In genomic region chr3:42366550-42366949, GRCh38 we compare ENCODE assay signal across 28 cellular contexts. TPM values are rescaled to one million over a fixed set of nuclear protein-coding genes. Genes with fewer than 3 reads are reported as not detected.
"Had no signal": no experiment of that assay in that cellular context is flagged by ENCODE, and none has a peak within 500 bp of the region (broad histone marks: within the 10 kb centered on the region; RNA-seq: fewer than 3 reads in every experiment).

No MANE protein-coding gene starts in this region.

- H3K9me3 ChIP-seq: gastrocnemius medialis, mucosa of descending colon, ovary, psoas muscle, thoracic aorta, upper lobe of right lung, uterus had no signal

- H3K4me1 ChIP-seq: gastrocnemius medialis, psoas muscle, upper lobe of right lung, uterus had no signal

- H3K27ac ChIP-seq: epithelial cell of prostate, gastrocnemius medialis, ovary, psoas muscle, skin epidermis, spleen, thoracic aorta, tibial nerve, upper lobe of right lung, uterus had no signal

- ATAC-seq: esophagus mucosa; gastrocnemius medialis; left lobe of liver; mucosa of descending colon; natural killer cell treated with Interleukin-12 subunit alpha and Interleukin-12 subunit beta and Interleukin-15 and Interleukin-18, amount 100 ng/mL, for 72 hours; psoas muscle; right cardiac atrium; stimulated activated naive CD8-positive, alpha-beta T cell treated with anti-CD3 and anti-CD28 coated beads, Interleukin-15, Interleukin-2, amounts not matched to agents 100 U/mL and 50 U/mL, for 24 hours; upper lobe of right lung had no signal

- H3K27me3 ChIP-seq: dorsolateral prefrontal cortex, gastrocnemius medialis, ovary, spleen, tibial nerve, upper lobe of right lung, uterus had no signal

- H3K36me3 ChIP-seq: gastrocnemius medialis, ovary, spleen, thoracic aorta, tibial nerve, upper lobe of right lung, uterus had no signal

- DNase-seq: dorsolateral prefrontal cortex; effector CD4-positive, alpha-beta T cell; foreskin fibroblast; gastrocnemius medialis; head of caudate nucleus; kidney; mucosa of descending colon; naive B cell; occipital lobe; ovary; posterior cingulate gyrus; psoas muscle; right cardiac atrium; spleen; stimulated activated CD4-positive, alpha-beta T cell treated with anti-CD3 and anti-CD28 coated beads, Interleukin-4, amount 100 ng/mL, for 4 hours; stimulated activated naive CD8-positive, alpha-beta T cell treated with anti-CD3 and anti-CD28 coated beads, Interleukin-15, Interleukin-2, amounts not matched to agents 100 U/mL and 50 U/mL, for 24 hours; substantia nigra; upper lobe of right lung; uterus had no signal

- H3K4me3 ChIP-seq: dorsolateral prefrontal cortex, gastrocnemius medialis, lung, mucosa of descending colon, ovary, psoas muscle, skin epidermis, spleen, thoracic aorta, tibial nerve, upper lobe of right lung, uterus had no signal

RNA-seq across cellular contexts. Expression of gene LYZL4, which starts 43.9 kb away (rescaled TPM):
- polyA plus RNA-seq: liver, ovary, psoas muscle, right cardiac atrium had no signal
